Comparison of ENCODE assay signal across 8 cellular contexts in genomic region chr19:50510121-50510670, GRCh38. TPM values are rescaled to one million over a fixed set of nuclear protein-coding genes. Genes with fewer than 3 reads are reported as not detected.
DNase-seq lines count a peak whose midpoint lies in the region; ATAC-seq and TF ChIP-seq lines count a peak whose summit lies in the region.

No MANE protein-coding gene starts in this region.

- peaks cover 18% of the 10 kb centered on the region for H3K9me3 ChIP-seq in iPS-20b (ENCODE audit: insufficient read depth, low read depth, low read length)
- H3K9me3 ChIP-seq in stomach, result no peaks in the 10 kb centered on the region

- H3K4me1 ChIP-seq in iPS-20b (ENCODE audit: insufficient read depth, low read length) (no peaks in the 10 kb centered on the region), stomach (peaks cover 5 to 22% (median 20%) of the 10 kb centered on the region in 4 donors)

- intact Hi-C loops in stomach (cut with DNase I; ENCODE audit: low total_unique reads), result no loop called here

- H3K27me3 Mint-ChIP-seq in activated naive CD8-positive, alpha-beta T cell treated with anti-CD3 and anti-CD28 coated beads for 36 hours, result peaks cover 21% of the 10 kb centered on the region

- no peak overlapping the region for H3K27ac ChIP-seq in iPS-20b (ENCODE audit: low read length)
- H3K27ac ChIP-seq in stomach, result peak overlapping the region in 4 of 5 donors; percentile 78 to 90 (median 84)

- H3K36me3 ChIP-seq in iPS-20b (ENCODE audit: insufficient read depth, low read depth, low read length), result no peaks in the 10 kb centered on the region
- H3K36me3 ChIP-seq in stomach, result peaks cover 0 to 12% (median 11%) of the 10 kb centered on the region in 4 donors

- peaks cover 4% of the 10 kb centered on the region for H3K36me3 Mint-ChIP-seq in activated naive CD8-positive, alpha-beta T cell treated with anti-CD3 and anti-CD28 coated beads for 36 hours

- no peaks in the 10 kb centered on the region for H3K9me3 Mint-ChIP-seq in activated naive CD8-positive, alpha-beta T cell treated with anti-CD3 and anti-CD28 coated beads for 36 hours

- H3K4me1 Mint-ChIP-seq in activated naive CD8-positive, alpha-beta T cell treated with anti-CD3 and anti-CD28 coated beads for 36 hours, result peaks cover 4% of the 10 kb centered on the region

- H3K27ac Mint-ChIP-seq in activated naive CD8-positive, alpha-beta T cell treated with anti-CD3 and anti-CD28 coated beads for 36 hours, result peak overlapping the region; percentile 92

- 36 to 72% (median 48%) methylated on average over 10 to 26 of the region's 26 CpGs for WGBS in stomach, 5 donors

- TF ChIP-seq CTCF in HFF-Myc (IDR thresholded peaks at IDR 0.05; ENCODE audit: low read depth, low read length, missing control alignments), result no peak
- no peak for TF ChIP-seq CTCF in stomach (IDR thresholded peaks at IDR 0.05)

- H3K27me3 ChIP-seq in iPS-20b (ENCODE audit: insufficient read depth, low read length) (peaks cover 5% of the 10 kb centered on the region; the same call in 1 of the 2 replicates), stomach (peaks cover 0 to 11% (median 0%) of the 10 kb centered on the region in 3 donors)

- ATAC-seq in HG03108 (IDR thresholded peaks at IDR 0.05; ENCODE audit: unreplicated experiment), result no peak

- H3K4me3 ChIP-seq in HFF-Myc (replicated peaks; ENCODE audit: low read depth, low read length), result peak overlapping the region; percentile 68
- H3K4me3 ChIP-seq in iPS-20b (ENCODE audit: low read length), result peak overlapping the region; percentile 60; the same call in 1 of the 2 replicates
- H3K4me3 ChIP-seq in stomach, result peak overlapping the region; percentile 57 to 79 (median 71)

- DNase-seq in HFF-Myc (ENCODE audit: extremely low read depth, low read depth) (no peak), stomach (no peak), NCI-H2081 (lab: John Stamatoyannopoulos, UW) (no peak), cortex of kidney (lab: John Stamatoyannopoulos, UW) (no peak), HuH-7 (ENCODE audit: low spot score) (no peak)
- no peak for DNase-seq in activated naive CD8-positive, alpha-beta T cell treated with anti-CD3 and anti-CD28 coated beads for 36 hours

- H3K4me3 Mint-ChIP-seq in activated naive CD8-positive, alpha-beta T cell treated with anti-CD3 and anti-CD28 coated beads for 36 hours, result peak overlapping the region; percentile 95

- no peak for TF ChIP-seq POLR2A in stomach (IDR thresholded peaks at IDR 0.05)

- no peak overlapping the region for H3K9ac ChIP-seq in iPS-20b (ENCODE audit: low read depth, low read length)

- no peak for TF ChIP-seq EP300 in stomach (IDR thresholded peaks at IDR 0.05)

RNA-seq across cellular contexts. Expression of gene JOSD2, which starts 0.8 kb away (rescaled TPM):
- total RNA-seq in activated naive CD8-positive, alpha-beta T cell treated with anti-CD3 and anti-CD28 coated beads for 36 hours, result 10 to 100 TPM; 26.2 to 27.0 TPM
- total RNA-seq in stomach, result 10 to 100 TPM in 3 of 5 donors, 1 to 10 TPM in 1, not detected in 1; 9.9 to 61.0 (median 14.5) TPM
- polyA plus RNA-seq in stomach, result 10 to 100 TPM; 68.4 to 79.4 (median 68.5) TPM

RNA-seq across cellular contexts. Expression of gene ASPDH, which starts 3.5 kb away (rescaled TPM):
- total RNA-seq in activated naive CD8-positive, alpha-beta T cell treated with anti-CD3 and anti-CD28 coated beads for 36 hours, result not detected
- total RNA-seq in stomach, result not detected
- not detected for polyA plus RNA-seq in stomach

RNA-seq across cellular contexts. Expression of gene GARIN5A, which starts 33.5 kb away (rescaled TPM):
- under 1 TPM; 0.52 to 0.90 TPM for total RNA-seq in activated naive CD8-positive, alpha-beta T cell treated with anti-CD3 and anti-CD28 coated beads for 36 hours
- total RNA-seq in stomach, result under 1 TPM in 3 of 5 donors, not detected in 2; 0.55 to 0.87 (median 0.58) TPM
- 1 to 10 TPM; 1.9 to 3.1 (median 2.1) TPM for polyA plus RNA-seq in stomach

RNA-seq across cellular contexts. Expression of gene EMC10, which starts 33.9 kb away (rescaled TPM):
- 10 to 100 TPM; 49.7 to 50.1 TPM for total RNA-seq in activated naive CD8-positive, alpha-beta T cell treated with anti-CD3 and anti-CD28 coated beads for 36 hours
- total RNA-seq in stomach, result 100 to 1,000 TPM in 1 of 5 donors, 10 to 100 TPM in 4; 30.8 to 284 (median 61.5) TPM
- 10 to 100 TPM; 33.5 to 63.2 (median 53.7) TPM for polyA plus RNA-seq in stomach

RNA-seq across cellular contexts. Expression of gene LRRC4B, which starts 58.0 kb away (rescaled TPM):
- not detected for total RNA-seq in activated naive CD8-positive, alpha-beta T cell treated with anti-CD3 and anti-CD28 coated beads for 36 hours
- 1 to 10 TPM in 3 of 5 donors, under 1 TPM in 1, not detected in 1; 0.45 to 4.4 (median 2.2) TPM for total RNA-seq in stomach
- polyA plus RNA-seq in stomach, result 1 to 10 TPM; 1.2 to 1.5 (median 1.5) TPM
